19 cellular contexts compared by ENCODE assay signal in genomic region chr6:5566718-5567117, GRCh38.
DNase-seq lines count a peak whose midpoint lies in the region; ATAC-seq and TF ChIP-seq lines count a peak whose summit lies in the region.
"Had no signal": no experiment of that assay in that cellular context is flagged by ENCODE, and none has a peak within 500 bp of the region (broad histone marks: within the 10 kb centered on the region; RNA-seq: fewer than 3 reads in every experiment).

No MANE protein-coding gene starts in this region.

- H3K4me2 ChIP-seq in MM.1S (ENCODE audit: low read depth, low read length) (0 out of 2 replicates have a peak overlapping the region, but pooled peaks have one; percentile 11), SK-N-SH (no peak overlapping the region)
- H3K4me2 ChIP-seq: smooth muscle cell had no signal

- no peak for TF ChIP-seq CTCF in MM.1S (IDR thresholded peaks at IDR 0.05; ENCODE audit: low read length)
- TF ChIP-seq CTCF in SK-N-SH (IDR thresholded peaks at IDR 0.05): no peak

- H3K27me3 ChIP-seq in MM.1S (replicated peaks; ENCODE audit: insufficient read depth, low read length) (no peaks in the 10 kb centered on the region), SK-N-SH (ENCODE audit: insufficient read depth) (no peaks in the 10 kb centered on the region)
- H3K27me3 ChIP-seq: adrenal gland, vagina had no signal

- no peaks in the 10 kb centered on the region for H4K20me1 ChIP-seq in MM.1S (ENCODE audit: insufficient read depth, low read length)
- no peaks in the 10 kb centered on the region for H4K20me1 ChIP-seq in SK-N-SH (ENCODE audit: insufficient read depth)

- H2AFZ ChIP-seq in MM.1S (ENCODE audit: low read length) (no peak overlapping the region), SK-N-SH (ENCODE audit: low read depth) (no peak overlapping the region)
- H2AFZ ChIP-seq: parathyroid adenoma had no signal

- 91% methylated on average over 4 of the region's 4 CpGs for WGBS in SK-N-SH (ENCODE audit: low lambda C conversion rate)

- DNase-seq in MM.1S (peak; percentile 27), NCI-H2107 treated with DMSO at 0.1 percent for 48 hours (lab: John Stamatoyannopoulos, UW; ENCODE audit: unreplicated experiment) (no peak), NCI-H2029 (lab: John Stamatoyannopoulos, UW) (no peak), SK-N-SH (no peak)
- DNase-seq: activated CD4-positive, alpha-beta T cell treated with anti-CD3 and anti-CD28 coated beads for 48 hours; adrenal gland; foreskin fibroblast; H7; MV-4-11; NCI-H2171 treated with DMSO at 0.1 percent for 48 hours; SIG-M5; T-helper 9 cell had no signal

- POLR2A ChIA-PET in SK-N-SH (lab: Yijun Ruan, JAX): no interaction called here

- TF ChIP-seq EP300 in SK-N-SH (IDR thresholded peaks at IDR 0.05; ENCODE audit: borderline replicate concordance in 1 of 2, low read depth in 1 of 2, low read length in 1 of 2): no peak

- CTCF ChIA-PET in SK-N-SH (lab: Yijun Ruan, JAX): no interaction called here

- ATAC-seq in GM18505 (IDR thresholded peaks at IDR 0.05; ENCODE audit: unreplicated experiment): peak; percentile 46
- ATAC-seq in GM19452 (IDR thresholded peaks at IDR 0.05; ENCODE audit: unreplicated experiment): peak; percentile 57
- peak; percentile 52 for ATAC-seq in HG02763 (IDR thresholded peaks at IDR 0.05; ENCODE audit: unreplicated experiment)
- no peak for ATAC-seq in GM19023 (IDR thresholded peaks at IDR 0.05; ENCODE audit: unreplicated experiment)

- H3K4me1 ChIP-seq in MM.1S (ENCODE audit: low read length): no peaks in the 10 kb centered on the region
- H3K4me1 ChIP-seq in SK-N-SH (ENCODE audit: control insufficient read depth in 1 of 2, insufficient read depth in 2 of 2, low read depth in 1 of 2, low read length in 1 of 2): no peaks in the 10 kb centered on the region; a peak in 1 of 4 replicates
- H3K4me1 ChIP-seq: parathyroid adenoma had no signal

- H3F3A ChIP-seq in MM.1S (ENCODE audit: insufficient read depth, low read length): no peaks in the 10 kb centered on the region
- no peaks in the 10 kb centered on the region for H3F3A ChIP-seq in SK-N-SH (replicated peaks; ENCODE audit: insufficient read depth)

- H3K9me3 ChIP-seq in MM.1S (replicated peaks; ENCODE audit: insufficient read depth, low read length): no peaks in the 10 kb centered on the region
- H3K9me3 ChIP-seq in SK-N-SH: no peaks in the 10 kb centered on the region
- H3K9me3 ChIP-seq: adrenal gland, vagina had no signal

- H3K9me2 ChIP-seq in MM.1S (replicated peaks; ENCODE audit: insufficient read depth, low read length): no peaks in the 10 kb centered on the region
- no peaks in the 10 kb centered on the region for H3K9me2 ChIP-seq in SK-N-SH

- no peak overlapping the region for H3K9ac ChIP-seq in MM.1S (ENCODE audit: low read length)
- H3K9ac ChIP-seq in SK-N-SH: no peak overlapping the region
- H3K9ac ChIP-seq: parathyroid adenoma had no signal

- H3K79me2 ChIP-seq in MM.1S (ENCODE audit: low read length): no peaks in the 10 kb centered on the region
- H3K79me2 ChIP-seq in SK-N-SH (ENCODE audit: insufficient read depth): no peaks in the 10 kb centered on the region
- H3K79me2 ChIP-seq: parathyroid adenoma had no signal

- H3K36me3 ChIP-seq in MM.1S (replicated peaks; ENCODE audit: insufficient read depth, low read length) (no peaks in the 10 kb centered on the region), SK-N-SH (replicated peaks in 1 of 2; ENCODE audit: control insufficient read depth in 1 of 2, insufficient read depth in 2 of 2, low read length in 1 of 2) (no peaks in the 10 kb centered on the region)
- H3K36me3 ChIP-seq: adrenal gland, vagina had no signal

- peak overlapping the region; percentile 11; the same call in 1 of the 2 replicates for H3K27ac ChIP-seq in MM.1S (ENCODE audit: low read length)
- H3K27ac ChIP-seq in SK-N-SH (ENCODE audit: low read depth in 2 of 2, low read length in 1 of 2): no peak overlapping the region
- H3K27ac ChIP-seq: adrenal gland, parathyroid adenoma, vagina had no signal

- TF ChIP-seq POLR2A in GM18505 (IDR thresholded peaks at IDR 0.05; ENCODE audit: borderline replicate concordance, extremely low read depth, insufficient read depth, insufficient read length): no peak

- no peak for TF ChIP-seq RAD21 in SK-N-SH (IDR thresholded peaks at IDR 0.05; ENCODE audit: low read length)

- H3K4me3 ChIP-seq in MM.1S (ENCODE audit: low read length) (no peak overlapping the region), SK-N-SH (ENCODE audit: low read depth in 2 of 2, low read length in 1 of 2) (no peak overlapping the region)
- H3K4me3 ChIP-seq: adrenal gland, smooth muscle cell, vagina had no signal

TF ChIP-seq in SK-N-SH, 30 proteins besides CTCF, POLR2A, EP300 and RAD21:
- TF ChIP-seq TAF1 (IDR thresholded peaks at IDR 0.05; ENCODE audit: borderline replicate concordance, low read depth, low read length): no peak
- TF ChIP-seq TEAD4 (IDR thresholded peaks at IDR 0.05; ENCODE audit: borderline replicate concordance, insufficient read depth): no peak
- TF ChIP-seq, protein P1, sequence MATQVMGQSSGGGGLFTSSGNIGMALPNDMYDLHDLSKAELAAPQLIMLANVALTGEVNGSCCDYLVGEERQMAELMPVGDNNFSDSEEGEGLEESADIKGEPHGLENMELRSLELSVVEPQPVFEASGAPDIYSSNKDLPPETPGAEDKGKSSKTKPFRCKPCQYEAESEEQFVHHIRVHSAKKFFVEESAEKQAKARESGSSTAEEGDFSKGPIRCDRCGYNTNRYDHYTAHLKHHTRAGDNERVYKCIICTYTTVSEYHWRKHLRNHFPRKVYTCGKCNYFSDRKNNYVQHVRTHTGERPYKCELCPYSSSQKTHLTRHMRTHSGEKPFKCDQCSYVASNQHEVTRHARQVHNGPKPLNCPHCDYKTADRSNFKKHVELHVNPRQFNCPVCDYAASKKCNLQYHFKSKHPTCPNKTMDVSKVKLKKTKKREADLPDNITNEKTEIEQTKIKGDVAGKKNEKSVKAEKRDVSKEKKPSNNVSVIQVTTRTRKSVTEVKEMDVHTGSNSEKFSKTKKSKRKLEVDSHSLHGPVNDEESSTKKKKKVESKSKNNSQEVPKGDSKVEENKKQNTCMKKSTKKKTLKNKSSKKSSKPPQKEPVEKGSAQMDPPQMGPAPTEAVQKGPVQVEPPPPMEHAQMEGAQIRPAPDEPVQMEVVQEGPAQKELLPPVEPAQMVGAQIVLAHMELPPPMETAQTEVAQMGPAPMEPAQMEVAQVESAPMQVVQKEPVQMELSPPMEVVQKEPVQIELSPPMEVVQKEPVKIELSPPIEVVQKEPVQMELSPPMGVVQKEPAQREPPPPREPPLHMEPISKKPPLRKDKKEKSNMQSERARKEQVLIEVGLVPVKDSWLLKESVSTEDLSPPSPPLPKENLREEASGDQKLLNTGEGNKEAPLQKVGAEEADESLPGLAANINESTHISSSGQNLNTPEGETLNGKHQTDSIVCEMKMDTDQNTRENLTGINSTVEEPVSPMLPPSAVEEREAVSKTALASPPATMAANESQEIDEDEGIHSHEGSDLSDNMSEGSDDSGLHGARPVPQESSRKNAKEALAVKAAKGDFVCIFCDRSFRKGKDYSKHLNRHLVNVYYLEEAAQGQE (IDR thresholded peaks at IDR 0.05; ENCODE audit: low read depth, low read length): no peak
